16 cellular contexts compared by ENCODE assay signal in genomic region chr3:72567474-72567873, GRCh38.
"Had no signal": no experiment of that assay in that cellular context is flagged by ENCODE, and none has a peak within 500 bp of the region (broad histone marks: within the 10 kb centered on the region; RNA-seq: fewer than 3 reads in every experiment).

No MANE protein-coding gene starts in this region.

- H3K27me3 ChIP-seq: ascending aorta had no signal

- H3K36me3 ChIP-seq: ascending aorta, esophagus squamous epithelium, prostate gland had no signal

- H3K27ac ChIP-seq: ascending aorta, esophagus squamous epithelium, prostate gland had no signal

- DNase-seq: activated CD4-positive, alpha-beta T cell treated with anti-CD3 and anti-CD28 coated beads, Interleukin-2, amount 50 U/mL, for 1 hour; activated CD4-positive, CD25-positive, alpha-beta regulatory T cell treated with anti-CD3 and anti-CD28 coated beads, Interleukin-2, amount 50 U/mL, for 72 hours; activated CD8-positive, alpha-beta memory T cell treated with anti-CD3 and anti-CD28 coated beads for 24 hours; activated CD8-positive, alpha-beta memory T cell treated with anti-CD3 and anti-CD28 coated beads, Interleukin-2, amount 50 U/mL, for 48 hours; activated gamma-delta T cell; effector CD8-positive, alpha-beta T cell; esophagus squamous epithelium; foreskin fibroblast; midbrain; stimulated activated CD4-positive, alpha-beta T cell treated with anti-CD3 and anti-CD28 coated beads, Interleukin-4, amount 100 ng/mL, for 24 hours had no signal

- H3K4me1 ChIP-seq: ascending aorta, esophagus squamous epithelium, prostate gland had no signal

- H3K4me1 Mint-ChIP-seq: activated naive CD4-positive, alpha-beta T cell treated with anti-CD3 and anti-CD28 coated beads, Interleukin-2, amount 50 U/mL, for 24 hours; stimulated activated effector memory CD8-positive, alpha-beta T cell treated with anti-CD3 and anti-CD28 coated beads, Interleukin-12 subunit alpha, Interleukin-12 subunit beta, amount 100 ng/mL, for 72 hours had no signal

- H3K27ac Mint-ChIP-seq: activated naive CD4-positive, alpha-beta T cell treated with anti-CD3 and anti-CD28 coated beads, Interleukin-2, amount 50 U/mL, for 24 hours; stimulated activated effector memory CD8-positive, alpha-beta T cell treated with anti-CD3 and anti-CD28 coated beads, Interleukin-12 subunit alpha, Interleukin-12 subunit beta, amount 100 ng/mL, for 72 hours; T-helper 1 cell treated with Interleukin-12 subunit alpha and Interleukin-12 subunit beta and Interleukin-4 antibody, amounts not matched to agents 30 μg/mL and 1 μg/mL, for 36 hours had no signal

- H3K9me3 Mint-ChIP-seq: activated naive CD4-positive, alpha-beta T cell treated with anti-CD3 and anti-CD28 coated beads, Interleukin-2, amount 50 U/mL, for 24 hours; stimulated activated effector memory CD8-positive, alpha-beta T cell treated with anti-CD3 and anti-CD28 coated beads, Interleukin-12 subunit alpha, Interleukin-12 subunit beta, amount 100 ng/mL, for 72 hours; T-helper 1 cell treated with Interleukin-12 subunit alpha and Interleukin-12 subunit beta and Interleukin-4 antibody, amounts not matched to agents 30 μg/mL and 1 μg/mL, for 36 hours had no signal

- H3K27me3 Mint-ChIP-seq: activated naive CD4-positive, alpha-beta T cell treated with anti-CD3 and anti-CD28 coated beads, Interleukin-2, amount 50 U/mL, for 24 hours had no signal

- ATAC-seq: sciatic nerve; stimulated activated effector memory CD8-positive, alpha-beta T cell treated with anti-CD3 and anti-CD28 coated beads, Interleukin-12 subunit alpha, Interleukin-12 subunit beta, amount 100 ng/mL, for 72 hours had no signal

- H3K4me3 ChIP-seq: ascending aorta, esophagus squamous epithelium, prostate gland had no signal

- H3K4me3 Mint-ChIP-seq: activated naive CD4-positive, alpha-beta T cell treated with anti-CD3 and anti-CD28 coated beads, Interleukin-2, amount 50 U/mL, for 24 hours; stimulated activated effector memory CD8-positive, alpha-beta T cell treated with anti-CD3 and anti-CD28 coated beads, Interleukin-12 subunit alpha, Interleukin-12 subunit beta, amount 100 ng/mL, for 72 hours; T-helper 1 cell treated with Interleukin-12 subunit alpha and Interleukin-12 subunit beta and Interleukin-4 antibody, amounts not matched to agents 30 μg/mL and 1 μg/mL, for 36 hours had no signal

- H3K36me3 Mint-ChIP-seq: activated naive CD4-positive, alpha-beta T cell treated with anti-CD3 and anti-CD28 coated beads, Interleukin-2, amount 50 U/mL, for 24 hours; stimulated activated effector memory CD8-positive, alpha-beta T cell treated with anti-CD3 and anti-CD28 coated beads, Interleukin-12 subunit alpha, Interleukin-12 subunit beta, amount 100 ng/mL, for 72 hours had no signal

- H3K9me3 ChIP-seq: ascending aorta, esophagus squamous epithelium, prostate gland had no signal
